In the genomic region with DNA sequence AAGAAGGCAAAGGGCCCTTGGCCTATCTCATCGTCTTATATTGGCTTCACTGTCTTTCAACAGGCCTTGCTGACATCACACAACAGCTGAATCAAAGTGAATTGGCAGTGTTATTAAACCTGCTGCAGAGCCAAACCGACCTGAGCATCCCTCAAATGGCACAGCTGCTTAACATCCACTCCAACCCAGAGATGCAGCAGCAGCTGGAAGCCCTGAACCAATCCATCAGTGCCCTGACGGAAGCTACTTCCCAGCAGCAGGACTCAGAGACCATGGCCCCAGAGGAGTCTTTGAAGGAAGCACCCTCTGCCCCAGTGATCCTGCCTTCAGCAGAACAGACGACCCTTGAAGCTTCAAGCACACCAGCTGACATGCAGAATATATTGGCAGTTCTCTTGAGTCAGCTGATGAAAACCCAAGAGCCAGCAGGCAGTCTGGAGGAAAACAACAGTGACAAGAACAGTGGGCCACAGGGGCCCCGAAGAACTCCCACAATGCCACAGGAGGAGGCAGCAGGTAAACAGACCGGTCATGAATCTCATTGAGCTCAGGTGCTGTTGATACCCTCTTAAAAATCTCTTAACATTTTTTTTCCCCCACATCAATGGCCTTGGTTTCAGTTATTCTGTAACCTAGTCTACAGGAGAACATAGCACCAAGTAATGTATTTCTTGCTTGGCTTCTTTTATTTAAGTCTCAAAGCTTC, we compare ENCODE assay signal across 20 cellular contexts.
A peak's percentile ranks its signal among the peaks of the same experiment; 100 is the strongest.
DNase-seq lines count a peak whose midpoint lies in the region; ATAC-seq and TF ChIP-seq lines count a peak whose summit lies in the region.
"Had no signal": no experiment of that assay in that cellular context is flagged by ENCODE, and none has a peak within 500 bp of the region (broad histone marks: within the 10 kb centered on the region; RNA-seq: fewer than 3 reads in every experiment).

No MANE protein-coding gene starts in this region.

- ATAC-seq in activated naive CD8-positive, alpha-beta T cell treated with anti-CD3 and anti-CD28 coated beads, Interleukin-2, amount 10 ng/mL, durations not matched to agents 7 days and 5 days (ENCODE audit: low read depth), result no peak
- ATAC-seq in activated naive CD8-positive, alpha-beta T cell treated with anti-CD3 and anti-CD28 coated beads, Interleukin-2, amount 50 U/mL, for 24 hours, result no peak
- no peak for ATAC-seq in HG02610 (IDR thresholded peaks at IDR 0.05; ENCODE audit: unreplicated experiment)

- peaks cover 11% of the 10 kb centered on the region for H3K4me1 Mint-ChIP-seq in activated naive CD8-positive, alpha-beta T cell treated with anti-CD3 and anti-CD28 coated beads, Interleukin-2, amount 10 ng/mL, durations not matched to agents 7 days and 5 days
- no peaks in the 10 kb centered on the region for H3K4me1 Mint-ChIP-seq in activated naive CD8-positive, alpha-beta T cell treated with anti-CD3 and anti-CD28 coated beads, Interleukin-2, amount 50 U/mL, for 24 hours
- H3K4me1 Mint-ChIP-seq in nephron progenitor cell, result no peaks in the 10 kb centered on the region
- H3K4me1 Mint-ChIP-seq: IgD-negative memory B cell had no signal

- H3K27ac Mint-ChIP-seq in activated naive CD8-positive, alpha-beta T cell treated with anti-CD3 and anti-CD28 coated beads, Interleukin-2, amount 10 ng/mL, durations not matched to agents 7 days and 5 days, result peak overlapping the region; percentile 53
- no peak overlapping the region for H3K27ac Mint-ChIP-seq in activated naive CD8-positive, alpha-beta T cell treated with anti-CD3 and anti-CD28 coated beads, Interleukin-2, amount 50 U/mL, for 24 hours
- H3K27ac Mint-ChIP-seq in nephron progenitor cell, result peak overlapping the region; percentile 45
- H3K27ac Mint-ChIP-seq: IgD-negative memory B cell had no signal

- peaks cover 20% of the 10 kb centered on the region for H3K36me3 Mint-ChIP-seq in activated naive CD8-positive, alpha-beta T cell treated with anti-CD3 and anti-CD28 coated beads, Interleukin-2, amount 10 ng/mL, durations not matched to agents 7 days and 5 days
- H3K36me3 Mint-ChIP-seq in activated naive CD8-positive, alpha-beta T cell treated with anti-CD3 and anti-CD28 coated beads, Interleukin-2, amount 50 U/mL, for 24 hours (ENCODE audit: low read depth), result peaks cover 55% of the 10 kb centered on the region
- peaks cover 65% of the 10 kb centered on the region for H3K36me3 Mint-ChIP-seq in nephron progenitor cell (ENCODE audit: low read depth)

- no peak for TF ChIP-seq CTCF in nephron progenitor cell (IDR thresholded peaks at IDR 0.05)

- H3K4me3 Mint-ChIP-seq in activated naive CD8-positive, alpha-beta T cell treated with anti-CD3 and anti-CD28 coated beads, Interleukin-2, amount 10 ng/mL, durations not matched to agents 7 days and 5 days, result no peak overlapping the region
- no peak overlapping the region for H3K4me3 Mint-ChIP-seq in activated naive CD8-positive, alpha-beta T cell treated with anti-CD3 and anti-CD28 coated beads, Interleukin-2, amount 50 U/mL, for 24 hours
- H3K4me3 Mint-ChIP-seq in nephron progenitor cell, result no peak overlapping the region
- H3K4me3 Mint-ChIP-seq: IgD-negative memory B cell had no signal

- POLR2A ChIA-PET in activated naive CD8-positive, alpha-beta T cell treated with anti-CD3 and anti-CD28 coated beads, Interleukin-2, amount 10 ng/mL, durations not matched to agents 7 days and 5 days (lab: Charles Lee), result interaction anchor here (1.5 kb wide), 1 partner anchor 13 kb away, joined by 3 read pairs; no protein-coding TSS in a partner anchor

- no peaks in the 10 kb centered on the region for H3K9me3 Mint-ChIP-seq in activated naive CD8-positive, alpha-beta T cell treated with anti-CD3 and anti-CD28 coated beads, Interleukin-2, amount 10 ng/mL, durations not matched to agents 7 days and 5 days
- H3K9me3 Mint-ChIP-seq in activated naive CD8-positive, alpha-beta T cell treated with anti-CD3 and anti-CD28 coated beads, Interleukin-2, amount 50 U/mL, for 24 hours, result no peaks in the 10 kb centered on the region
- no peaks in the 10 kb centered on the region for H3K9me3 Mint-ChIP-seq in nephron progenitor cell
- H3K9me3 Mint-ChIP-seq: IgD-negative memory B cell had no signal

- peak overlapping the region; percentile 13 for H3K27ac ChIP-seq in cingulate gyrus (ENCODE audit: low read depth, low read length)
- H3K27ac ChIP-seq: A549, BLaER1, HL-60 had no signal

- DNase-seq in activated naive CD8-positive, alpha-beta T cell treated with anti-CD3 and anti-CD28 coated beads, Interleukin-2, amount 10 ng/mL, durations not matched to agents 7 days and 5 days, result no peak
- DNase-seq in activated naive CD8-positive, alpha-beta T cell treated with anti-CD3 and anti-CD28 coated beads, Interleukin-2, amount 50 U/mL, for 24 hours, result no peak
- DNase-seq in nephron progenitor cell (no peak), NCI-H774 (lab: John Stamatoyannopoulos, UW) (no peak), GM19240 (ENCODE audit: insufficient read length, low spot score) (no peak)
- DNase-seq: DMS79 treated with DMSO at 0.1 percent for 48 hours, Kasumi-1, MM.1S, NCI-H1092, NCI-H1436 treated with DMSO at 0.1 percent for 48 hours, NCI-H2081, NCI-H510A treated with DMSO at 0.1 percent for 48 hours, SHP77, SK-N-SH had no signal

- H3K27me3 Mint-ChIP-seq in activated naive CD8-positive, alpha-beta T cell treated with anti-CD3 and anti-CD28 coated beads, Interleukin-2, amount 10 ng/mL, durations not matched to agents 7 days and 5 days, result no peaks in the 10 kb centered on the region
- no peaks in the 10 kb centered on the region for H3K27me3 Mint-ChIP-seq in activated naive CD8-positive, alpha-beta T cell treated with anti-CD3 and anti-CD28 coated beads, Interleukin-2, amount 50 U/mL, for 24 hours
- H3K27me3 Mint-ChIP-seq in nephron progenitor cell (ENCODE audit: low read depth, poor library complexity), result no peaks in the 10 kb centered on the region
- H3K27me3 Mint-ChIP-seq: IgD-negative memory B cell had no signal
